8 cellular contexts compared by ENCODE assay signal in genomic region chr1:203216274-203217138, GRCh38. TPM values are rescaled to one million over a fixed set of nuclear protein-coding genes. Genes with fewer than 3 reads are reported as not detected.
DNase-seq lines count a peak whose midpoint lies in the region; ATAC-seq, FAIRE-seq and TF ChIP-seq lines count a peak whose summit lies in the region.

No MANE protein-coding gene starts in this region.

- H3K4me3 ChIP-seq in heart right ventricle = no peak overlapping the region

- intact Hi-C loops in heart right ventricle (cut with DNase I) = loop anchor here in 9 of 10 donors (1.0 to 5.0 kb wide), 9 partner anchors 94 to 178 kb away; no protein-coding TSS in a partner anchor

- peaks cover 0 to 16% (median 11%) of the 10 kb centered on the region in 7 donors for H3K27me3 ChIP-seq in heart right ventricle

- no peak overlapping the region for H3K27ac ChIP-seq in heart right ventricle

- H3K36me3 ChIP-seq in heart right ventricle = no peaks in the 10 kb centered on the region

- FAIRE-seq in G401.6 (lab: Jason Lieb, UNC) = peak; percentile 56

- peak; percentile 68 for DNase-seq in NCI-H1105 treated with DMSO at 0.1 percent for 48 hours (lab: John Stamatoyannopoulos, UW)
- DNase-seq in SKM-1 (lab: John Stamatoyannopoulos, UW; ENCODE audit: unreplicated experiment) = peak; percentile 81
- peak; percentile 6 for DNase-seq in activated naive CD8-positive, alpha-beta T cell treated with anti-CD3 and anti-CD28 coated beads, Interleukin-2, amount 50 U/mL, for 16 hours (ENCODE audit: low read depth, low spot score)
- peak in 1 of 2 donors; percentile 58 for DNase-seq in heart right ventricle
- peak; percentile 66 for DNase-seq in putamen (ENCODE audit: low spot score)

- 32 to 36% methylated on average over 19 of the region's 19 CpGs for WGBS in heart right ventricle, 2 donors

- H3K9me3 ChIP-seq in heart right ventricle = no peaks in the 10 kb centered on the region

- TF ChIP-seq CTCF in heart right ventricle (IDR thresholded peaks at IDR 0.05) = peak; percentile 75 to 91 (median 82)

- H3K4me1 ChIP-seq in heart right ventricle = peaks cover 0 to 15% (median 0%) of the 10 kb centered on the region in 9 donors

- ATAC-seq in heart right ventricle (peak; percentile 55 to 88 (median 76)), HG03108 (IDR thresholded peaks at IDR 0.05; ENCODE audit: unreplicated experiment) (no peak), GM21786 (IDR thresholded peaks at IDR 0.05; ENCODE audit: unreplicated experiment) (no peak)

RNA-seq across cellular contexts. Expression of gene CHIT1, which starts 13.0 kb away (rescaled TPM):
- 1 to 10 TPM in 1 of 10 donors, under 1 TPM in 5, not detected in 4; 0.05 to 1.3 (median 0.28) TPM for total RNA-seq in heart right ventricle
- not detected for polyA plus RNA-seq in heart right ventricle

RNA-seq across cellular contexts. Expression of gene CHI3L1, which starts 30.0 kb away (rescaled TPM):
- total RNA-seq in heart right ventricle = 10 to 100 TPM in 1 of 10 donors, 1 to 10 TPM in 3, under 1 TPM in 5, not detected in 1; 0.15 to 11.0 (median 0.42) TPM
- polyA plus RNA-seq in heart right ventricle = 10 to 100 TPM in 1 of 2 donors, 1 to 10 TPM in 1; 2.2 to 14.3 TPM

RNA-seq across cellular contexts. Expression of gene MYBPH, which starts 40.9 kb away (rescaled TPM):
- not detected for total RNA-seq in heart right ventricle
- not detected for polyA plus RNA-seq in heart right ventricle

Comparison
In these comparisons a context has a peak if more than half of its experiments do, and no peak if none do; other contexts are left out.
1. ATAC-seq: peak in heart right ventricle (8 of 8); none in HG03108 (single experiment) and GM21786 (single experiment).